Comparison of ENCODE assay signal across 1 cellular context in the genomic region with DNA sequence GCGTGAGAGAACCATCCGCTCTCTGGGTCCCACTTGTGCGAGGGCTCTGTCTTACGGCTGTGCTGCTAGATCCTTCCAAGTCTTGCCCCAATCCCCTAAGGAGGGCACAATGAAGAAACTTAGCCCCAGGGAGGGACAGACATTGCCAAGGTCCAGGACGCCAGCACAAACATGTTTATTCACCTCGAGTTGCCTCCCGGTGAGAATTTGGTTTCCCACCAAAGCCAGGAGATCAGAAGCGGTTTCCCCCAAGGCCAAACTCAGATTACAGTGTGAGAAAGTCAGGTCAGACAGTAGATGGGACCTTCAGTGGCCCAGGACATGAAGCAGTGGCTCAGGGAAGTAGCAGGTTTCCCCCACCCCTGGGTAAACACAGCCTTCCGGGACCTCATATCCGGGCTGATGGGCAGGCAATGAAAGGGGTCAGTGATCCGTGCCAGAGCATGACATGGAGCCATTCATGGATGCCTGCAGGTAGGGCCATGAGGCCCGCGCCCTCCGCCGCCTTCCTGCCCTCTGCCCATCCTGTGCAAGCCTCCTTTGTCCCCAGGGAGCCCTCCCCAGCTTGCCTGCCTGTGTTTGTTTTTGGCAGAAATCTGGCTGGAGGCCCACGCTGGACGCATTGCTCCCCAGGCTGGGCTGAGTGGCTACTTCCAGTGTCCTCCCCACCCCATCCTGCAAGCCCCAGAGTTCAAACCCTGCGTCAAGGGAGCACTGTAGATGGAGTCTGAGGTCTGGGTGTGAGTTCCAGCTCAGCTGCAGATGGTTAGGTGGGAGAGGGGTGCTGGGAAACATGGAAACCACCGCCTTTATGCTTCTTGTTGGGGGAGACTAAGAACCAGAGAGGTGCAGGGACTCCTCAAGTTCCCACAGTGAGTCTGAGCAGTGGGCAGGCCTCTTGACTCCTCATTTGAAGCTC.
TF ChIP-seq lines count a peak whose summit lies in the region.

No MANE protein-coding gene starts in this region.

TF ChIP-seq in HepG2, 621 proteins besides CTCF, POLR2A, EP300 and RAD21 (continued from another document and continues in another):
- TF ChIP-seq, protein P1, sequence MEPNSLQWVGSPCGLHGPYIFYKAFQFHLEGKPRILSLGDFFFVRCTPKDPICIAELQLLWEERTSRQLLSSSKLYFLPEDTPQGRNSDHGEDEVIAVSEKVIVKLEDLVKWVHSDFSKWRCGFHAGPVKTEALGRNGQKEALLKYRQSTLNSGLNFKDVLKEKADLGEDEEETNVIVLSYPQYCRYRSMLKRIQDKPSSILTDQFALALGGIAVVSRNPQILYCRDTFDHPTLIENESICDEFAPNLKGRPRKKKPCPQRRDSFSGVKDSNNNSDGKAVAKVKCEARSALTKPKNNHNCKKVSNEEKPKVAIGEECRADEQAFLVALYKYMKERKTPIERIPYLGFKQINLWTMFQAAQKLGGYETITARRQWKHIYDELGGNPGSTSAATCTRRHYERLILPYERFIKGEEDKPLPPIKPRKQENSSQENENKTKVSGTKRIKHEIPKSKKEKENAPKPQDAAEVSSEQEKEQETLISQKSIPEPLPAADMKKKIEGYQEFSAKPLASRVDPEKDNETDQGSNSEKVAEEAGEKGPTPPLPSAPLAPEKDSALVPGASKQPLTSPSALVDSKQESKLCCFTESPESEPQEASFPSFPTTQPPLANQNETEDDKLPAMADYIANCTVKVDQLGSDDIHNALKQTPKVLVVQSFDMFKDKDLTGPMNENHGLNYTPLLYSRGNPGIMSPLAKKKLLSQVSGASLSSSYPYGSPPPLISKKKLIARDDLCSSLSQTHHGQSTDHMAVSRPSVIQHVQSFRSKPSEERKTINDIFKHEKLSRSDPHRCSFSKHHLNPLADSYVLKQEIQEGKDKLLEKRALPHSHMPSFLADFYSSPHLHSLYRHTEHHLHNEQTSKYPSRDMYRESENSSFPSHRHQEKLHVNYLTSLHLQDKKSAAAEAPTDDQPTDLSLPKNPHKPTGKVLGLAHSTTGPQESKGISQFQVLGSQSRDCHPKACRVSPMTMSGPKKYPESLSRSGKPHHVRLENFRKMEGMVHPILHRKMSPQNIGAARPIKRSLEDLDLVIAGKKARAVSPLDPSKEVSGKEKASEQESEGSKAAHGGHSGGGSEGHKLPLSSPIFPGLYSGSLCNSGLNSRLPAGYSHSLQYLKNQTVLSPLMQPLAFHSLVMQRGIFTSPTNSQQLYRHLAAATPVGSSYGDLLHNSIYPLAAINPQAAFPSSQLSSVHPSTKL (CRISPR knock-in tag; IDR thresholded peaks at IDR 0.05): peak; percentile 99
- no peak for TF ChIP-seq MBD4 (IDR thresholded peaks at IDR 0.05; ENCODE audit: borderline replicate concordance, low read length)
- TF ChIP-seq, protein P2, sequence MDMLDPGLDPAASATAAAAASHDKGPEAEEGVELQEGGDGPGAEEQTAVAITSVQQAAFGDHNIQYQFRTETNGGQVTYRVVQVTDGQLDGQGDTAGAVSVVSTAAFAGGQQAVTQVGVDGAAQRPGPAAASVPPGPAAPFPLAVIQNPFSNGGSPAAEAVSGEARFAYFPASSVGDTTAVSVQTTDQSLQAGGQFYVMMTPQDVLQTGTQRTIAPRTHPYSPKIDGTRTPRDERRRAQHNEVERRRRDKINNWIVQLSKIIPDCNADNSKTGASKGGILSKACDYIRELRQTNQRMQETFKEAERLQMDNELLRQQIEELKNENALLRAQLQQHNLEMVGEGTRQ (IDR thresholded peaks at IDR 0.05; ENCODE audit: low read depth, low read length): no peak
- TF ChIP-seq, protein P2 (CRISPR knock-in tag; IDR thresholded peaks at IDR 0.05; ENCODE audit: borderline replicate concordance): no peak; the same call in 1 of the 2 replicates
- TF ChIP-seq, protein P3, sequence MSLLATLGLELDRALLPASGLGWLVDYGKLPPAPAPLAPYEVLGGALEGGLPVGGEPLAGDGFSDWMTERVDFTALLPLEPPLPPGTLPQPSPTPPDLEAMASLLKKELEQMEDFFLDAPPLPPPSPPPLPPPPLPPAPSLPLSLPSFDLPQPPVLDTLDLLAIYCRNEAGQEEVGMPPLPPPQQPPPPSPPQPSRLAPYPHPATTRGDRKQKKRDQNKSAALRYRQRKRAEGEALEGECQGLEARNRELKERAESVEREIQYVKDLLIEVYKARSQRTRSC (CRISPR knock-in tag; IDR thresholded peaks at IDR 0.05; ENCODE audit: low read depth): peak; percentile 92; the same call in 1 of the 2 replicates
- TF ChIP-seq, protein P4, sequence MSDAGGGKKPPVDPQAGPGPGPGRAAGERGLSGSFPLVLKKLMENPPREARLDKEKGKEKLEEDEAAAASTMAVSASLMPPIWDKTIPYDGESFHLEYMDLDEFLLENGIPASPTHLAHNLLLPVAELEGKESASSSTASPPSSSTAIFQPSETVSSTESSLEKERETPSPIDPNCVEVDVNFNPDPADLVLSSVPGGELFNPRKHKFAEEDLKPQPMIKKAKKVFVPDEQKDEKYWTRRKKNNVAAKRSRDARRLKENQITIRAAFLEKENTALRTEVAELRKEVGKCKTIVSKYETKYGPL (CRISPR knock-in tag; IDR thresholded peaks at IDR 0.05): no peak
- TF ChIP-seq, protein P5, sequence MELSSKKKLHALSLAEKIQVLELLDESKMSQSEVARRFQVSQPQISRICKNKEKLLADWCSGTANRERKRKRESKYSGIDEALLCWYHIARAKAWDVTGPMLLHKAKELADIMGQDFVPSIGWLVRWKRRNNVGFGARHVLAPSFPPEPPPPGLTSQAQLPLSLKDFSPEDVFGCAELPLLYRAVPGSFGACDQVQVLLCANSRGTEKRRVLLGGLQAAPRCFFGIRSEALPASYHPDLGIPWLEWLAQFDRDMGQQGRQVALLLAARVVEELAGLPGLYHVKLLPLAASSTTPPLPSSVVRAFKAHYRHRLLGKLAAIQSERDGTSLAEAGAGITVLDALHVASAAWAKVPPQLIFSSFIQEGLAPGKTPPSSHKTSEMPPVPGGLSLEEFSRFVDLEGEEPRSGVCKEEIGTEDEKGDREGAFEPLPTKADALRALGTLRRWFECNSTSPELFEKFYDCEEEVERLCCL (CRISPR knock-in tag; IDR thresholded peaks at IDR 0.05; ENCODE audit: borderline replicate concordance): peak; percentile 22; the same call in 1 of the 2 replicates
- TF ChIP-seq ZNF781 (CRISPR knock-in tag; IDR thresholded peaks at IDR 0.05; ENCODE audit: borderline replicate concordance, not compliant biosample characterization): no peak
- peak; percentile 93 for TF ChIP-seq POLR2G (IDR thresholded peaks at IDR 0.05; ENCODE audit: low read depth, low read length)
- TF ChIP-seq, protein P6, sequence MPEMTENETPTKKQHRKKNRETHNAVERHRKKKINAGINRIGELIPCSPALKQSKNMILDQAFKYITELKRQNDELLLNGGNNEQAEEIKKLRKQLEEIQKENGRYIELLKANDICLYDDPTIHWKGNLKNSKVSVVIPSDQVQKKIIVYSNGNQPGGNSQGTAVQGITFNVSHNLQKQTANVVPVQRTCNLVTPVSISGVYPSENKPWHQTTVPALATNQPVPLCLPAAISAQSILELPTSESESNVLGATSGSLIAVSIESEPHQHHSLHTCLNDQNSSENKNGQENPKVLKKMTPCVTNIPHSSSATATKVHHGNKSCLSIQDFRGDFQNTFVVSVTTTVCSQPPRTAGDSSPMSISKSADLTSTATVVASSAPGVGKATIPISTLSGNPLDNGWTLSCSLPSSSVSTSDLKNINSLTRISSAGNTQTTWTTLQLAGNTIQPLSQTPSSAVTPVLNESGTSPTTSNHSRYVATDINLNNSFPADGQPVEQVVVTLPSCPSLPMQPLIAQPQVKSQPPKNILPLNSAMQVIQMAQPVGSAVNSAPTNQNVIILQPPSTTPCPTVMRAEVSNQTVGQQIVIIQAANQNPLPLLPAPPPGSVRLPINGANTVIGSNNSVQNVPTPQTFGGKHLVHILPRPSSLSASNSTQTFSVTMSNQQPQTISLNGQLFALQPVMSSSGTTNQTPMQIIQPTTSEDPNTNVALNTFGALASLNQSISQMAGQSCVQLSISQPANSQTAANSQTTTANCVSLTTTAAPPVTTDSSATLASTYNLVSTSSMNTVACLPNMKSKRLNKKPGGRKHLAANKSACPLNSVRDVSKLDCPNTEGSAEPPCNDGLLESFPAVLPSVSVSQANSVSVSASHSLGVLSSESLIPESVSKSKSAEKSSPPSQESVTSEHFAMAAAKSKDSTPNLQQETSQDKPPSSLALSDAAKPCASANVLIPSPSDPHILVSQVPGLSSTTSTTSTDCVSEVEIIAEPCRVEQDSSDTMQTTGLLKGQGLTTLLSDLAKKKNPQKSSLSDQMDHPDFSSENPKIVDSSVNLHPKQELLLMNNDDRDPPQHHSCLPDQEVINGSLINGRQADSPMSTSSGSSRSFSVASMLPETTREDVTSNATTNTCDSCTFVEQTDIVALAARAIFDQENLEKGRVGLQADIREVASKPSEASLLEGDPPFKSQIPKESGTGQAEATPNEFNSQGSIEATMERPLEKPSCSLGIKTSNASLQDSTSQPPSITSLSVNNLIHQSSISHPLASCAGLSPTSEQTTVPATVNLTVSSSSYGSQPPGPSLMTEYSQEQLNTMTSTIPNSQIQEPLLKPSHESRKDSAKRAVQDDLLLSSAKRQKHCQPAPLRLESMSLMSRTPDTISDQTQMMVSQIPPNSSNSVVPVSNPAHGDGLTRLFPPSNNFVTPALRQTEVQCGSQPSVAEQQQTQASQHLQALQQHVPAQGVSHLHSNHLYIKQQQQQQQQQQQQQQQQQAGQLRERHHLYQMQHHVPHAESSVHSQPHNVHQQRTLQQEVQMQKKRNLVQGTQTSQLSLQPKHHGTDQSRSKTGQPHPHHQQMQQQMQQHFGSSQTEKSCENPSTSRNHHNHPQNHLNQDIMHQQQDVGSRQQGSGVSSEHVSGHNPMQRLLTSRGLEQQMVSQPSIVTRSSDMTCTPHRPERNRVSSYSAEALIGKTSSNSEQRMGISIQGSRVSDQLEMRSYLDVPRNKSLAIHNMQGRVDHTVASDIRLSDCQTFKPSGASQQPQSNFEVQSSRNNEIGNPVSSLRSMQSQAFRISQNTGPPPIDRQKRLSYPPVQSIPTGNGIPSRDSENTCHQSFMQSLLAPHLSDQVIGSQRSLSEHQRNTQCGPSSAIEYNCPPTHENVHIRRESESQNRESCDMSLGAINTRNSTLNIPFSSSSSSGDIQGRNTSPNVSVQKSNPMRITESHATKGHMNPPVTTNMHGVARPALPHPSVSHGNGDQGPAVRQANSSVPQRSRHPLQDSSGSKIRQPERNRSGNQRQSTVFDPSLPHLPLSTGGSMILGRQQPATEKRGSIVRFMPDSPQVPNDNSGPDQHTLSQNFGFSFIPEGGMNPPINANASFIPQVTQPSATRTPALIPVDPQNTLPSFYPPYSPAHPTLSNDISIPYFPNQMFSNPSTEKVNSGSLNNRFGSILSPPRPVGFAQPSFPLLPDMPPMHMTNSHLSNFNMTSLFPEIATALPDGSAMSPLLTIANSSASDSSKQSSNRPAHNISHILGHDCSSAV (CRISPR knock-in tag; IDR thresholded peaks at IDR 0.05; ENCODE audit: borderline replicate concordance): no peak
- TF ChIP-seq SMC3 (IDR thresholded peaks at IDR 0.05; ENCODE audit: low read length): 0 out of 2 replicates have a peak, but pooled peaks have one; percentile 16
- TF ChIP-seq MYNN (CRISPR knock-in tag; IDR thresholded peaks at IDR 0.05; ENCODE audit: low read depth): peak; percentile 27; the same call in 1 of the 2 replicates
- TF ChIP-seq ZNF878 (CRISPR knock-in tag; IDR thresholded peaks at IDR 0.05): peak; percentile 99; the same call in 1 of the 2 replicates
- TF ChIP-seq MED8 (CRISPR knock-in tag; IDR thresholded peaks at IDR 0.05; ENCODE audit: insufficient replicate concordance): peak; percentile 99
- no peak for TF ChIP-seq NFE2L2 (IDR thresholded peaks at IDR 0.05; ENCODE audit: low read length)
- TF ChIP-seq RFX1 (IDR thresholded peaks at IDR 0.05): no peak
- TF ChIP-seq SMAD3 (CRISPR knock-in tag; IDR thresholded peaks at IDR 0.05): peak; percentile 92
- TF ChIP-seq, protein P7, sequence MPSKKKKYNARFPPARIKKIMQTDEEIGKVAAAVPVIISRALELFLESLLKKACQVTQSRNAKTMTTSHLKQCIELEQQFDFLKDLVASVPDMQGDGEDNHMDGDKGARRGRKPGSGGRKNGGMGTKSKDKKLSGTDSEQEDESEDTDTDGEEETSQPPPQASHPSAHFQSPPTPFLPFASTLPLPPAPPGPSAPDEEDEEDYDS (CRISPR knock-in tag; IDR thresholded peaks at IDR 0.05): peak; percentile 95
- TF ChIP-seq TRIM24 (CRISPR knock-in tag; IDR thresholded peaks at IDR 0.05): no peak; the same call in 1 of the 2 replicates
- TF ChIP-seq ZFP36 (IDR thresholded peaks at IDR 0.05; ENCODE audit: borderline replicate concordance, low read depth, low read length, partially characterized antibody): no peak
- TF ChIP-seq, protein P8, sequence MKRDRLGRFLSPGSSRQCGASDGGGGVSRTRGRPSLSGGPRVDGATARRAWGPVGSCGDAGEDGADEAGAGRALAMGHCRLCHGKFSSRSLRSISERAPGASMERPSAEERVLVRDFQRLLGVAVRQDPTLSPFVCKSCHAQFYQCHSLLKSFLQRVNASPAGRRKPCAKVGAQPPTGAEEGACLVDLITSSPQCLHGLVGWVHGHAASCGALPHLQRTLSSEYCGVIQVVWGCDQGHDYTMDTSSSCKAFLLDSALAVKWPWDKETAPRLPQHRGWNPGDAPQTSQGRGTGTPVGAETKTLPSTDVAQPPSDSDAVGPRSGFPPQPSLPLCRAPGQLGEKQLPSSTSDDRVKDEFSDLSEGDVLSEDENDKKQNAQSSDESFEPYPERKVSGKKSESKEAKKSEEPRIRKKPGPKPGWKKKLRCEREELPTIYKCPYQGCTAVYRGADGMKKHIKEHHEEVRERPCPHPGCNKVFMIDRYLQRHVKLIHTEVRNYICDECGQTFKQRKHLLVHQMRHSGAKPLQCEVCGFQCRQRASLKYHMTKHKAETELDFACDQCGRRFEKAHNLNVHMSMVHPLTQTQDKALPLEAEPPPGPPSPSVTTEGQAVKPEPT (CRISPR knock-in tag; IDR thresholded peaks at IDR 0.05; ENCODE audit: low read depth): peak; percentile 99
- TF ChIP-seq SP1 (IDR thresholded peaks at IDR 0.05): no peak
- peak; percentile 42; the same call in 1 of the 2 replicates for TF ChIP-seq SP1 (CRISPR knock-in tag; IDR thresholded peaks at IDR 0.05)
- TF ChIP-seq, protein P9, sequence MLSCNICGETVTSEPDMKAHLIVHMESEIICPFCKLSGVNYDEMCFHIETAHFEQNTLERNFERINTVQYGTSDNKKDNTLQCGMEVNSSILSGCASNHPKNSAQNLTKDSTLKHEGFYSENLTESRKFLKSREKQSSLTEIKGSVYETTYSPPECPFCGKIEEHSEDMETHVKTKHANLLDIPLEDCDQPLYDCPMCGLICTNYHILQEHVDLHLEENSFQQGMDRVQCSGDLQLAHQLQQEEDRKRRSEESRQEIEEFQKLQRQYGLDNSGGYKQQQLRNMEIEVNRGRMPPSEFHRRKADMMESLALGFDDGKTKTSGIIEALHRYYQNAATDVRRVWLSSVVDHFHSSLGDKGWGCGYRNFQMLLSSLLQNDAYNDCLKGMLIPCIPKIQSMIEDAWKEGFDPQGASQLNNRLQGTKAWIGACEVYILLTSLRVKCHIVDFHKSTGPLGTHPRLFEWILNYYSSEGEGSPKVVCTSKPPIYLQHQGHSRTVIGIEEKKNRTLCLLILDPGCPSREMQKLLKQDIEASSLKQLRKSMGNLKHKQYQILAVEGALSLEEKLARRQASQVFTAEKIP (CRISPR knock-in tag; IDR thresholded peaks at IDR 0.05; ENCODE audit: borderline replicate concordance): no peak
- peak; percentile 91; the same call in 1 of the 2 replicates for TF ChIP-seq ZNF33B (CRISPR knock-in tag; IDR thresholded peaks at IDR 0.05)
- peak; percentile 97 for TF ChIP-seq ZBTB7B (CRISPR knock-in tag; IDR thresholded peaks at IDR 0.05)
- no peak for TF ChIP-seq HNRNPK (IDR thresholded peaks at IDR 0.05; ENCODE audit: low read depth, low read length, poor library complexity, severe bottlenecking)
- TF ChIP-seq XRCC5 (optimal IDR thresholded peaks at IDR 0.05; ENCODE audit: low read length): peak; percentile 96
- TF ChIP-seq ZNF780A (CRISPR knock-in tag; IDR thresholded peaks at IDR 0.05): peak; percentile 89
- peak; percentile 91 for TF ChIP-seq RBFOX2 (IDR thresholded peaks at IDR 0.05; ENCODE audit: low read depth, low read length)
